Comparison of ENCODE assay signal across 15 cellular contexts in the genomic region with DNA sequence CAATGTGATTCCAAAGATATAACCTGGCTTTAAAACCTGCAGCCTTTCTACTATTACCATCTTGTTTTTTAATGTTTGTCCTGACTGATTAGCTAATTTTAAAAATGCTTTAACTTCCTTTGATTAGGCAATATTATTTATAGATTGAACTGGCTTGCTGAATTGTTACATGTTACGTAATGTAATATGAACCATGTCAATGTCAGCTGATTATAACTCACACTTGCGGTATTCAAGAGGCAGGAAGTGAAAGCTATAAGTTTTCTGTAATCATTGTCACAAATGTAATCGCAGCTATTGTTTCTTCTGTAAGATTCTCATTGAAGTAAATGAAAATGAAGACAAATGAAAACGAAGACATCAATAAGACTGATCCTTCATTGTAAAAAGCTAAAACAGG.
DNase-seq lines count a peak whose midpoint lies in the region; ATAC-seq and TF ChIP-seq lines count a peak whose summit lies in the region.
"Had no signal": no experiment of that assay in that cellular context is flagged by ENCODE, and none has a peak within 500 bp of the region (broad histone marks: within the 10 kb centered on the region; RNA-seq: fewer than 3 reads in every experiment).

No MANE protein-coding gene starts in this region.

- peaks cover 11% of the 10 kb centered on the region for H3K36me3 Mint-ChIP-seq in natural killer cell treated with Interleukin-12 subunit alpha and Interleukin-12 subunit beta and Interleukin-15 and Interleukin-18, amount 100 ng/mL, for 72 hours
- H3K36me3 Mint-ChIP-seq: activated naive CD4-positive, alpha-beta T cell treated with anti-CD3 and anti-CD28 coated beads, Interleukin-2, amount 50 U/mL, for 24 hours; memory B cell had no signal

- no peak overlapping the region for H3K4me3 ChIP-seq in epithelial cell of esophagus (ENCODE audit: low read length)
- no peak overlapping the region for H3K4me3 ChIP-seq in retinal pigment epithelial cell (ENCODE audit: low read length)

- no peak overlapping the region for H3K4me3 Mint-ChIP-seq in natural killer cell treated with Interleukin-12 subunit alpha and Interleukin-12 subunit beta and Interleukin-15 and Interleukin-18, amount 100 ng/mL, for 72 hours
- H3K4me3 Mint-ChIP-seq: activated B cell treated with CpG ODN at 0.5 μM for 24 hours; activated naive CD4-positive, alpha-beta T cell treated with anti-CD3 and anti-CD28 coated beads, Interleukin-2, amount 50 U/mL, for 24 hours; CD8-positive, alpha-beta memory T cell; memory B cell had no signal

- DNase-seq in NCI-H2107 treated with DMSO at 0.1 percent for 48 hours (lab: John Stamatoyannopoulos, UW; ENCODE audit: unreplicated experiment) = peak; percentile 7
- no peak for DNase-seq in NCI-H2107 (lab: John Stamatoyannopoulos, UW)
- peak; percentile 72 for DNase-seq in OCI-M1 (lab: John Stamatoyannopoulos, UW)
- DNase-seq in epithelial cell of esophagus (ENCODE audit: low read depth) = peak; percentile 71
- DNase-seq in retinal pigment epithelial cell (ENCODE audit: low read depth) = peak; percentile 22
- no peak for DNase-seq in cardiac septum (ENCODE audit: low spot score)
- DNase-seq in NCI-H1417 (lab: John Stamatoyannopoulos, UW) = no peak
- no peak for DNase-seq in natural killer cell treated with Interleukin-12 subunit alpha and Interleukin-12 subunit beta and Interleukin-15 and Interleukin-18, amount 100 ng/mL, for 72 hours (ENCODE audit: low spot score)
- DNase-seq: activated B cell treated with CpG ODN at 0.5 μM for 24 hours; activated CD8-positive, alpha-beta memory T cell treated with anti-CD3 and anti-CD28 coated beads, Interleukin-2, amount 50 U/mL, for 4 hours; CD8-positive, alpha-beta memory T cell; KG1; NCI-H1694 had no signal

- H3K4me1 Mint-ChIP-seq in natural killer cell treated with Interleukin-12 subunit alpha and Interleukin-12 subunit beta and Interleukin-15 and Interleukin-18, amount 100 ng/mL, for 72 hours (ENCODE audit: low read depth in 2 of 2) = no peaks in the 10 kb centered on the region
- H3K4me1 Mint-ChIP-seq: activated B cell treated with CpG ODN at 0.5 μM for 24 hours; activated naive CD4-positive, alpha-beta T cell treated with anti-CD3 and anti-CD28 coated beads, Interleukin-2, amount 50 U/mL, for 24 hours; CD8-positive, alpha-beta memory T cell; memory B cell had no signal

- no peak overlapping the region for H3K27ac Mint-ChIP-seq in natural killer cell treated with Interleukin-12 subunit alpha and Interleukin-12 subunit beta and Interleukin-15 and Interleukin-18, amount 100 ng/mL, for 72 hours
- H3K27ac Mint-ChIP-seq: activated B cell treated with CpG ODN at 0.5 μM for 24 hours; activated naive CD4-positive, alpha-beta T cell treated with anti-CD3 and anti-CD28 coated beads, Interleukin-2, amount 50 U/mL, for 24 hours; CD8-positive, alpha-beta memory T cell; memory B cell had no signal

- ATAC-seq in natural killer cell treated with Interleukin-12 subunit alpha and Interleukin-12 subunit beta and Interleukin-15 and Interleukin-18, amount 100 ng/mL, for 72 hours = no peak

- peaks cover 14% of the 10 kb centered on the region for H3K9me3 Mint-ChIP-seq in natural killer cell treated with Interleukin-12 subunit alpha and Interleukin-12 subunit beta and Interleukin-15 and Interleukin-18, amount 100 ng/mL, for 72 hours
- H3K9me3 Mint-ChIP-seq: activated B cell treated with CpG ODN at 0.5 μM for 24 hours had no signal

- intact Hi-C loops in cardiac septum (cut with DNase I) = no loop called here

- no peaks in the 10 kb centered on the region for H3K27me3 Mint-ChIP-seq in natural killer cell treated with Interleukin-12 subunit alpha and Interleukin-12 subunit beta and Interleukin-15 and Interleukin-18, amount 100 ng/mL, for 72 hours
- H3K27me3 Mint-ChIP-seq: activated B cell treated with CpG ODN at 0.5 μM for 24 hours; activated naive CD4-positive, alpha-beta T cell treated with anti-CD3 and anti-CD28 coated beads, Interleukin-2, amount 50 U/mL, for 24 hours; CD8-positive, alpha-beta memory T cell; memory B cell had no signal

- no peak for TF ChIP-seq CTCF in epithelial cell of esophagus (IDR thresholded peaks at IDR 0.05; ENCODE audit: insufficient read depth, low read depth, low read length, missing control alignments)
- TF ChIP-seq CTCF in retinal pigment epithelial cell (conservative IDR thresholded peaks at IDR 0.05; ENCODE audit: low read depth, low read length) = no peak

Comparison
In these comparisons a context has a peak if more than half of its experiments do, and no peak if none do; other contexts are left out.
1. DNase-seq: peak in NCI-H2107 treated with DMSO at 0.1 percent for 48 hours (single experiment), OCI-M1 (single experiment), epithelial cell of esophagus (single experiment) and retinal pigment epithelial cell (single experiment); none in NCI-H2107 (single experiment), cardiac septum (single experiment), NCI-H1417 (0 of 3) and natural killer cell treated with Interleukin-12 subunit alpha and Interleukin-12 subunit beta and Interleukin-15 and Interleukin-18, amount 100 ng/mL, for 72 hours (single experiment).